In genomic region chr18:36509646-36510197, GRCh38 we compare ENCODE assay signal across 19 cellular contexts.
"Had no signal": no experiment of that assay in that cellular context is flagged by ENCODE, and none has a peak within 500 bp of the region (broad histone marks: within the 10 kb centered on the region; RNA-seq: fewer than 3 reads in every experiment).

No MANE protein-coding gene starts in this region.

- DNase-seq: colonic mucosa; dermis blood vessel endothelial cell; erythroblast; foreskin keratinocyte; head of caudate nucleus; kidney; left cardiac atrium; mucosa of descending colon; naive thymus-derived CD8-positive, alpha-beta T cell; psoas muscle; retina; right lobe of liver; stimulated activated CD4-positive, alpha-beta T cell treated with anti-CD3 and anti-CD28 coated beads, Interleukin-1b, Interleukin-23, amount 100 ng/mL, for 48 hours; stimulated activated CD4-positive, alpha-beta T cell treated with anti-CD3 and anti-CD28 coated beads, Interleukin-4, amount 100 ng/mL, for 24 hours had no signal

- H3K27me3 ChIP-seq: colonic mucosa, foreskin keratinocyte, hepatocyte, neutrophil, right lobe of liver, tibial nerve had no signal

- ATAC-seq: foreskin keratinocyte; left cardiac atrium; mucosa of descending colon; naive thymus-derived CD8-positive, alpha-beta T cell; psoas muscle; right lobe of liver; stimulated activated memory B cell treated with anti-CD40 and anti-IgM and Interleukin-4, amounts not matched to agents 10 μg/mL and 1 μg/mL and 100 μg/mL, for 72 hours had no signal

- H3K4me3 ChIP-seq: colonic mucosa, hepatocyte, mucosa of descending colon, psoas muscle, right lobe of liver, tibial nerve had no signal

- FAIRE-seq: endothelial cell of umbilical vein, kidney had no signal

- H3K9me3 ChIP-seq: colonic mucosa, mucosa of descending colon, neutrophil, psoas muscle, right lobe of liver, tibial nerve had no signal

- H3K27ac ChIP-seq: colonic mucosa, foreskin keratinocyte, hepatocyte, neutrophil, psoas muscle, right lobe of liver, tibial nerve had no signal

- H3K36me3 ChIP-seq: colonic mucosa, neutrophil, right lobe of liver, tibial nerve had no signal

- H3K4me1 ChIP-seq: colonic mucosa, foreskin keratinocyte, psoas muscle, right lobe of liver had no signal
